In genomic region chr13:98496239-98496668, GRCh38 we compare ENCODE assay signal across 10 cellular contexts.
A peak's percentile ranks its signal among the peaks of the same experiment; 100 is the strongest.
DNase-seq lines count a peak whose midpoint lies in the region; ATAC-seq and TF ChIP-seq lines count a peak whose summit lies in the region.
"Had no signal": no experiment of that assay in that cellular context is flagged by ENCODE, and none has a peak within 500 bp of the region (broad histone marks: within the 10 kb centered on the region; RNA-seq: fewer than 3 reads in every experiment).

No MANE protein-coding gene starts in this region.

- no peak for TF ChIP-seq CTCF in endothelial cell (IDR thresholded peaks at IDR 0.05; ENCODE audit: unreplicated experiment)

- POLR2A ChIA-PET in naive thymus-derived CD8-positive, alpha-beta T cell (lab: Charles Lee), result no interaction called here

- H3K27ac Mint-ChIP-seq in activated T-cell treated with anti-CD3 and anti-CD28 coated beads, Interleukin-2, amount 50 U/mL, for 72 hours, result peak overlapping the region; percentile 29
- H3K27ac Mint-ChIP-seq in naive thymus-derived CD8-positive, alpha-beta T cell, result peak overlapping the region in 6 of 10 donors; percentile 11 to 83 (median 55)
- no peak overlapping the region for H3K27ac Mint-ChIP-seq in endothelial cell (ENCODE audit: unreplicated experiment)

- H3K36me3 Mint-ChIP-seq in activated T-cell treated with anti-CD3 and anti-CD28 coated beads, Interleukin-2, amount 50 U/mL, for 72 hours (ENCODE audit: insufficient read depth in 2 of 2), result peaks cover 0 to 5% of the 10 kb centered on the region in 2 donors
- H3K36me3 Mint-ChIP-seq in naive thymus-derived CD8-positive, alpha-beta T cell, result peaks cover 0 to 46% (median 3%) of the 10 kb centered on the region in 3 donors
- H3K36me3 Mint-ChIP-seq in endothelial cell (ENCODE audit: low read depth, unreplicated experiment), result peaks cover 12% of the 10 kb centered on the region

- no peak overlapping the region for H3K4me3 ChIP-seq in urinary bladder (ENCODE audit: low read depth, low read length)

- ATAC-seq in activated T-cell treated with anti-CD3 and anti-CD28 coated beads, Interleukin-2, amount 50 U/mL, for 72 hours (replicated peaks in 1 of 2), result no peak
- ATAC-seq in naive thymus-derived CD8-positive, alpha-beta T cell, result no peak

- peak overlapping the region; percentile 91 for H3K27ac ChIP-seq in urinary bladder (ENCODE audit: low read depth)

- no peak for DNase-seq in activated T-cell treated with anti-CD3 and anti-CD28 coated beads, Interleukin-2, amount 50 U/mL, for 72 hours
- DNase-seq in activated T-cell treated with anti-CD3 and anti-CD28 coated beads for 4 hours (no peak), fibroblast of peridontal ligament (ENCODE audit: extremely low read depth) (peak; percentile 72), endothelial cell (ENCODE audit: low spot score) (no peak), NCI-H1417 treated with DMSO at 0.1 percent for 48 hours (lab: John Stamatoyannopoulos, UW) (no peak), occipital lobe (lab: John Stamatoyannopoulos, UW) (no peak)
- DNase-seq in naive thymus-derived CD8-positive, alpha-beta T cell, result no peak
- DNase-seq: activated T-cell treated with anti-CD3 and anti-CD28 coated beads, Interleukin-2, amount 50 U/mL, for 48 hours; dorsolateral prefrontal cortex had no signal

- WGBS in urinary bladder, result 20% methylated on average over 7 of the region's 7 CpGs

- no peaks in the 10 kb centered on the region for H3K27me3 Mint-ChIP-seq in activated T-cell treated with anti-CD3 and anti-CD28 coated beads, Interleukin-2, amount 50 U/mL, for 72 hours (ENCODE audit: low read depth)
- no peaks in the 10 kb centered on the region for H3K27me3 Mint-ChIP-seq in naive thymus-derived CD8-positive, alpha-beta T cell
- peaks cover 9% of the 10 kb centered on the region for H3K27me3 Mint-ChIP-seq in endothelial cell (ENCODE audit: unreplicated experiment)

- no peaks in the 10 kb centered on the region for H3K9me3 Mint-ChIP-seq in activated T-cell treated with anti-CD3 and anti-CD28 coated beads, Interleukin-2, amount 50 U/mL, for 72 hours
- no peaks in the 10 kb centered on the region for H3K9me3 Mint-ChIP-seq in naive thymus-derived CD8-positive, alpha-beta T cell
- no peaks in the 10 kb centered on the region for H3K9me3 Mint-ChIP-seq in endothelial cell (ENCODE audit: unreplicated experiment)

- H3K4me1 ChIP-seq in urinary bladder (ENCODE audit: insufficient read depth), result peaks cover 7% of the 10 kb centered on the region

- H3K36me3 ChIP-seq in urinary bladder (ENCODE audit: insufficient read depth), result no peaks in the 10 kb centered on the region

- no peak overlapping the region for H3K4me3 Mint-ChIP-seq in activated T-cell treated with anti-CD3 and anti-CD28 coated beads, Interleukin-2, amount 50 U/mL, for 72 hours
- H3K4me3 Mint-ChIP-seq in naive thymus-derived CD8-positive, alpha-beta T cell, result no peak overlapping the region
- H3K4me3 Mint-ChIP-seq in endothelial cell (ENCODE audit: unreplicated experiment), result no peak overlapping the region

- H3K4me1 Mint-ChIP-seq in activated T-cell treated with anti-CD3 and anti-CD28 coated beads, Interleukin-2, amount 50 U/mL, for 72 hours (ENCODE audit: low read depth), result peaks cover 54% of the 10 kb centered on the region
- H3K4me1 Mint-ChIP-seq in naive thymus-derived CD8-positive, alpha-beta T cell, result peaks cover 36 to 74% (median 66%) of the 10 kb centered on the region in 4 donors
- peaks cover 24% of the 10 kb centered on the region for H3K4me1 Mint-ChIP-seq in endothelial cell (ENCODE audit: unreplicated experiment)
